Comparison of ENCODE assay signal across 2 cellular contexts in the genomic region with DNA sequence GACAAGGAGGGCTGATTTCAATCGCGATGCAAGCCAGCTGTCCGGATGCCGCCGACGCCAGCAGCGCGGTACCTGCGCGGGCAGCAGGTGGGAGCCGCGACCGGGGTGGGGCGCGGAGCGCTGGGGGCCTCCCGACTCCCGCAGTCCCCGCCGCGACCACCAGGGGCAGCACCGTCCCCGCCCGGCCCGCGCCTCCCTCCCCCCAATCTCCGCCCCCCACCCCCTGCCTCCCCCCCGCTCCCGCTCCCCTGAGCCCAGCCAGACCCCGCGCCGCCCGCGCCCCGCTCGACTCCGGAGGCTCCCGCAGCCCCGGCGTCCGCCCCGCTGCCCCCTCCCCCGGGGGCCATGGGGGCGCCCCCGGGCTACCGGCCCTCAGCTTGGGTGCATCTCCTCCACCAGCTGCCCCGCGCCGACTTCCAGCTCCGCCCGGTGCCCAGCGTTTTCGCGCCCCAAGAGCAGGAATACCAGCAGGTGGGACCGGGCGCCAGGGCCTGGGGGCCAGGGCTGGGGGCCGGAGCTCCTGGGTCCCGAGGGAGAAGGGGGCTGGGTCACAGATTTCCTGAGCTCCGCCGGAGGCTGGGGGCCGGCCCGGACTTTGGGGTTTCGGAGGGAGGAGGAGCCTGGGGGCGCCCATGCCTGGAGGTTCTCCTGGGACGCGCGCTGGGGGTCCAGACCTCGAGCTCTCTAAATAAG.
TF ChIP-seq lines count a peak whose summit lies in the region.

TSS of gene TTYH1 (plus strand) at position 257 of the 693 bp plus-strand sequence. CDS start at position 346, 89 bp downstream.

TF ChIP-seq in SK-N-SH, 30 proteins besides CTCF, POLR2A, EP300 and RAD21 (continued from another document):
- TF ChIP-seq USF1 (IDR thresholded peaks at IDR 0.05; ENCODE audit: borderline replicate concordance, low read depth), result no peak

TF ChIP-seq in SK-N-SH treated with all-trans-retinoic acid at 6 μM for 48 hours, 23 proteins besides CTCF, POLR2A, EP300 and RAD21 (continued from another document):
- TF ChIP-seq ESRRG (CRISPR knock-in tag; IDR thresholded peaks at IDR 0.05) (no peak), TCF4 (CRISPR knock-in tag; IDR thresholded peaks at IDR 0.05; ENCODE audit: borderline replicate concordance) (no peak), SNAI2 (CRISPR knock-in tag; IDR thresholded peaks at IDR 0.05) (no peak)
- TF ChIP-seq, protein P1, sequence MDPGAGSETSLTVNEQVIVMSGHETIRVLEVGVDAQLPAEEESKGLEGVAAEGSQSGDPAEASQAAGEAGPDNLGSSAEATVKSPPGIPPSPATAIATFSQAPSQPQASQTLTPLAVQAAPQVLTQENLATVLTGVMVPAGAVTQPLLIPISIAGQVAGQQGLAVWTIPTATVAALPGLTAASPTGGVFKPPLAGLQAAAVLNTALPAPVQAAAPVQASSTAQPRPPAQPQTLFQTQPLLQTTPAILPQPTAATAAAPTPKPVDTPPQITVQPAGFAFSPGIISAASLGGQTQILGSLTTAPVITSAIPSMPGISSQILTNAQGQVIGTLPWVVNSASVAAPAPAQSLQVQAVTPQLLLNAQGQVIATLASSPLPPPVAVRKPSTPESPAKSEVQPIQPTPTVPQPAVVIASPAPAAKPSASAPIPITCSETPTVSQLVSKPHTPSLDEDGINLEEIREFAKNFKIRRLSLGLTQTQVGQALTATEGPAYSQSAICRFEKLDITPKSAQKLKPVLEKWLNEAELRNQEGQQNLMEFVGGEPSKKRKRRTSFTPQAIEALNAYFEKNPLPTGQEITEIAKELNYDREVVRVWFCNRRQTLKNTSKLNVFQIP (CRISPR knock-in tag; IDR thresholded peaks at IDR 0.05; ENCODE audit: borderline replicate concordance, low read depth), result no peak
